1 cellular context compared by ENCODE assay signal in the genomic region with DNA sequence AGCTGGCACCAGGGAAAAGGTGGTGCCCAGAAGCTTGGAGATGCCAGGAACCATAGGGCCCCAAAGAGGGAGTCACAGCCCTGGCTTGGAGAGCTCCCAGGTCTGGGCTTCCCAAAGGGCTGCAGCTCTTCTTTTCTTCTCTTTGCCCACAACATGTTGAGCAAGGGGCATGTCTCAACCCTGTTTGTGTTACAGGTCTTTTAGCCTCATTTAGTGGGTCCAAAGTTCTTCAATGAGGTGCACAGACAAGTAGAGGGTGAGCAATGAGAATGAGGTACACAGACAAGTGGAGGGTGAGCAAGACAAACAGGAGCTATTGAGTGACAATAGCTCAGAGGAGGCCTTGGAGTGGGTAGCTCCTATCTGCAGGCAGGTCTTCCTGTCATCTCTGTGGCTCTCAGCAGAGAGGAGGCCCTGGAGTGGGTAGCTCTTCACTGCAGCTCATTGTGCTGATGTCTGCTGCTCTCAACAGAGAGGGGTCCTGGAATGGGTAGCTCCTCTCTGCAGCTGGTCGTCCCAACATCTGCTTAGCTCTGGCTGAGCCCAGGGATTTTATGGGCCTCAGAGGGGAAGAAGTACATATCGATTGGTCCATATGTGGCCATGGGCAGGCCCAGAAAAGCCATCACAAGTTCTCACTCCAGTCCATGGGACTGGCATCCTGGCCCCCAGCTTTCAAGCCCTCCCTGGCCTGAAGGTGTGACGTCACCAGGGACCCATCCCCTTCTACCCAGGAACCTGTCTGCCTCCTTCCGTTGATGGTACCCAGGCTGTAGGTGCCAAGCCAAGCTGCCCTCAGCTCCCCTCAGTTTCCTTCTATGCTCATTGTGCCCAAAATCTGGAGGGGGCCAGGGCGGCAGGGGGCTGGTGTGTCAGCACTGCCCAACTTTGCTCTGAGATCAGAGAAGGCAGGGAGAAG.
TF ChIP-seq lines count a peak whose summit lies in the region.

No MANE protein-coding gene starts in this region.

TF ChIP-seq in HepG2, 621 proteins besides CTCF, POLR2A, EP300 and RAD21 (continues in another document):
- TF ChIP-seq ZNF550 (CRISPR knock-in tag; IDR thresholded peaks at IDR 0.05; ENCODE audit: borderline replicate concordance) (no peak), ZNF720 (CRISPR knock-in tag; IDR thresholded peaks at IDR 0.05) (no peak), CREB1 (IDR thresholded peaks at IDR 0.05) (peak; percentile 96), CREB1 (CRISPR knock-in tag; IDR thresholded peaks at IDR 0.05) (no peak), ZBTB1 (CRISPR knock-in tag; IDR thresholded peaks at IDR 0.05; ENCODE audit: borderline replicate concordance) (no peak), NCOA2 (CRISPR knock-in tag; IDR thresholded peaks at IDR 0.05) (no peak), ATF7 (IDR thresholded peaks at IDR 0.05) (peak; percentile 89), ATF7 (CRISPR knock-in tag; IDR thresholded peaks at IDR 0.05) (no peak), NR3C1 (CRISPR knock-in tag; IDR thresholded peaks at IDR 0.05) (no peak), ZNF225 (CRISPR knock-in tag; IDR thresholded peaks at IDR 0.05) (no peak), ZNF256 (CRISPR knock-in tag; conservative IDR thresholded peaks at IDR 0.05) (no peak), RAD51 (IDR thresholded peaks at IDR 0.05; ENCODE audit: borderline replicate concordance) (no peak), RBM22 (optimal IDR thresholded peaks at IDR 0.05; ENCODE audit: low read length) (no peak), ZNF75D (CRISPR knock-in tag; IDR thresholded peaks at IDR 0.05; ENCODE audit: borderline replicate concordance) (no peak), CEBPB (IDR thresholded peaks at IDR 0.05; ENCODE audit: borderline replicate concordance, low read depth, low read length) (peak; percentile 65; the same call in 1 of the 2 replicates), GATAD2A (CRISPR knock-in tag; IDR thresholded peaks at IDR 0.05) (peak; percentile 41; the same call in 1 of the 2 replicates), WIZ (CRISPR knock-in tag; IDR thresholded peaks at IDR 0.05) (no peak), GABPA (IDR thresholded peaks at IDR 0.05; ENCODE audit: low read depth, low read length) (no peak), GABPA (CRISPR knock-in tag; IDR thresholded peaks at IDR 0.05; ENCODE audit: low read depth) (no peak), ZNF850 (CRISPR knock-in tag; conservative IDR thresholded peaks at IDR 0.05) (no peak), SIX4 (CRISPR knock-in tag; IDR thresholded peaks at IDR 0.05) (no peak), ZNF264 (CRISPR knock-in tag; IDR thresholded peaks at IDR 0.05) (no peak), ZKSCAN5 (CRISPR knock-in tag; IDR thresholded peaks at IDR 0.05) (no peak), JUND (CRISPR knock-in tag; IDR thresholded peaks at IDR 0.05) (no peak), PRMT3 (CRISPR knock-in tag; IDR thresholded peaks at IDR 0.05; ENCODE audit: borderline replicate concordance, low read depth) (no peak), SKI (IDR thresholded peaks at IDR 0.05; ENCODE audit: partially characterized antibody) (no peak), ZNF230 (CRISPR knock-in tag; IDR thresholded peaks at IDR 0.05) (no peak), CEBPG (CRISPR knock-in tag; IDR thresholded peaks at IDR 0.05) (0 out of 2 replicates have a peak, but pooled peaks have one; percentile 13), ZNF263 (CRISPR knock-in tag; IDR thresholded peaks at IDR 0.05) (no peak), FLYWCH1 (CRISPR knock-in tag; IDR thresholded peaks at IDR 0.05) (no peak), SOX6 (IDR thresholded peaks at IDR 0.05) (no peak), SOX6 (CRISPR knock-in tag; IDR thresholded peaks at IDR 0.05) (peak; percentile 41; the same call in 1 of the 2 replicates), ZMYM2 (CRISPR knock-in tag; IDR thresholded peaks at IDR 0.05) (no peak), CBFB (CRISPR knock-in tag; IDR thresholded peaks at IDR 0.05) (no peak), ZNF549 (CRISPR knock-in tag; IDR thresholded peaks at IDR 0.05) (no peak), MXI1 (IDR thresholded peaks at IDR 0.05; ENCODE audit: borderline replicate concordance, low read depth, low read length) (no peak), ATF7-NPFF (CRISPR knock-in tag; IDR thresholded peaks at IDR 0.05; ENCODE audit: low read depth) (no peak), ZNF274 (CRISPR knock-in tag; IDR thresholded peaks at IDR 0.05) (no peak), ZFP90 (CRISPR knock-in tag; IDR thresholded peaks at IDR 0.05; ENCODE audit: borderline replicate concordance) (no peak), ZNF292 (CRISPR knock-in tag; IDR thresholded peaks at IDR 0.05; ENCODE audit: borderline replicate concordance, low read depth) (no peak), HNF4A (CRISPR knock-in tag; IDR thresholded peaks at IDR 0.05) (peak; percentile 62), MEF2D (CRISPR knock-in tag; IDR thresholded peaks at IDR 0.05) (no peak), TEAD2 (CRISPR knock-in tag; IDR thresholded peaks at IDR 0.05) (no peak), PHF20 (CRISPR knock-in tag; IDR thresholded peaks at IDR 0.05) (no peak)
- TF ChIP-seq, protein P1, sequence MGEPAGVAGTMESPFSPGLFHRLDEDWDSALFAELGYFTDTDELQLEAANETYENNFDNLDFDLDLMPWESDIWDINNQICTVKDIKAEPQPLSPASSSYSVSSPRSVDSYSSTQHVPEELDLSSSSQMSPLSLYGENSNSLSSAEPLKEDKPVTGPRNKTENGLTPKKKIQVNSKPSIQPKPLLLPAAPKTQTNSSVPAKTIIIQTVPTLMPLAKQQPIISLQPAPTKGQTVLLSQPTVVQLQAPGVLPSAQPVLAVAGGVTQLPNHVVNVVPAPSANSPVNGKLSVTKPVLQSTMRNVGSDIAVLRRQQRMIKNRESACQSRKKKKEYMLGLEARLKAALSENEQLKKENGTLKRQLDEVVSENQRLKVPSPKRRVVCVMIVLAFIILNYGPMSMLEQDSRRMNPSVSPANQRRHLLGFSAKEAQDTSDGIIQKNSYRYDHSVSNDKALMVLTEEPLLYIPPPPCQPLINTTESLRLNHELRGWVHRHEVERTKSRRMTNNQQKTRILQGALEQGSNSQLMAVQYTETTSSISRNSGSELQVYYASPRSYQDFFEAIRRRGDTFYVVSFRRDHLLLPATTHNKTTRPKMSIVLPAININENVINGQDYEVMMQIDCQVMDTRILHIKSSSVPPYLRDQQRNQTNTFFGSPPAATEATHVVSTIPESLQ (CRISPR knock-in tag; conservative IDR thresholded peaks at IDR 0.05), result no peak
- TF ChIP-seq, protein P2, sequence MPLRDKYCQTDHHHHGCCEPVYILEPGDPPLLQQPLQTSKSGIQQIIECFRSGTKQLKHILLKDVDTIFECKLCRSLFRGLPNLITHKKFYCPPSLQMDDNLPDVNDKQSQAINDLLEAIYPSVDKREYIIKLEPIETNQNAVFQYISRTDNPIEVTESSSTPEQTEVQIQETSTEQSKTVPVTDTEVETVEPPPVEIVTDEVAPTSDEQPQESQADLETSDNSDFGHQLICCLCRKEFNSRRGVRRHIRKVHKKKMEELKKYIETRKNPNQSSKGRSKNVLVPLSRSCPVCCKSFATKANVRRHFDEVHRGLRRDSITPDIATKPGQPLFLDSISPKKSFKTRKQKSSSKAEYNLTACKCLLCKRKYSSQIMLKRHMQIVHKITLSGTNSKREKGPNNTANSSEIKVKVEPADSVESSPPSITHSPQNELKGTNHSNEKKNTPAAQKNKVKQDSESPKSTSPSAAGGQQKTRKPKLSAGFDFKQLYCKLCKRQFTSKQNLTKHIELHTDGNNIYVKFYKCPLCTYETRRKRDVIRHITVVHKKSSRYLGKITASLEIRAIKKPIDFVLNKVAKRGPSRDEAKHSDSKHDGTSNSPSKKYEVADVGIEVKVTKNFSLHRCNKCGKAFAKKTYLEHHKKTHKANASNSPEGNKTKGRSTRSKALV (CRISPR knock-in tag; IDR thresholded peaks at IDR 0.05), result no peak
- TF ChIP-seq, protein P3, sequence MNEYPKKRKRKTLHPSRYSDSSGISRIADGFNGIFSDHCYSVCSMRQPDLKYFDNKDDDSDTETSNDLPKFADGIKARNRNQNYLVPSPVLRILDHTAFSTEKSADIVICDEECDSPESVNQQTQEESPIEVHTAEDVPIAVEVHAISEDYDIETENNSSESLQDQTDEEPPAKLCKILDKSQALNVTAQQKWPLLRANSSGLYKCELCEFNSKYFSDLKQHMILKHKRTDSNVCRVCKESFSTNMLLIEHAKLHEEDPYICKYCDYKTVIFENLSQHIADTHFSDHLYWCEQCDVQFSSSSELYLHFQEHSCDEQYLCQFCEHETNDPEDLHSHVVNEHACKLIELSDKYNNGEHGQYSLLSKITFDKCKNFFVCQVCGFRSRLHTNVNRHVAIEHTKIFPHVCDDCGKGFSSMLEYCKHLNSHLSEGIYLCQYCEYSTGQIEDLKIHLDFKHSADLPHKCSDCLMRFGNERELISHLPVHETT (CRISPR knock-in tag; conservative IDR thresholded peaks at IDR 0.05), result no peak
- TF ChIP-seq, protein P4, sequence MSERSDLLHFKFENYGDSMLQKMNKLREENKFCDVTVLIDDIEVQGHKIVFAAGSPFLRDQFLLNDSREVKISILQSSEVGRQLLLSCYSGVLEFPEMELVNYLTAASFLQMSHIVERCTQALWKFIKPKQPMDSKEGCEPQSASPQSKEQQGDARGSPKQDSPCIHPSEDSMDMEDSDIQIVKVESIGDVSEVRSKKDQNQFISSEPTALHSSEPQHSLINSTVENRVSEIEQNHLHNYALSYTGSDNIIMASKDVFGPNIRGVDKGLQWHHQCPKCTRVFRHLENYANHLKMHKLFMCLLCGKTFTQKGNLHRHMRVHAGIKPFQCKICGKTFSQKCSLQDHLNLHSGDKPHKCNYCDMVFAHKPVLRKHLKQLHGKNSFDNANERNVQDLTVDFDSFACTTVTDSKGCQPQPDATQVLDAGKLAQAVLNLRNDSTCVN (CRISPR knock-in tag; IDR thresholded peaks at IDR 0.05; ENCODE audit: borderline replicate concordance), result no peak
- TF ChIP-seq, protein P5, sequence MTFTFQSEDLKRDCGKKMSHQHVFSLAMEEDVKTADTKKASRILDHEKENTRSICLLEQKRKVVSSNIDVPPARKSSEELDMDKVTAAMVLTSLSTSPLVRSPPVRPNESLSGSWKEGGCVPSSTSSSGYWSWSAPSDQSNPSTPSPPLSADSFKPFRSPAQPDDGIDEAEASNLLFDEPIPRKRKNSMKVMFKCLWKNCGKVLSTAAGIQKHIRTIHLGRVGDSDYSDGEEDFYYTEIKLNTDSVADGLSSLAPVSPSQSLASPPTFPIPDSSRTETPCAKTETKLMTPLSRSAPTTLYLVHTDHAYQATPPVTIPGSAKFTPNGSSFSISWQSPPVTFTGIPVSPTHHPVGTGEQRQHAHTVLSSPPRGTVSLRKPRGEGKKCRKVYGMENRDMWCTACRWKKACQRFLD (CRISPR knock-in tag; IDR thresholded peaks at IDR 0.05; ENCODE audit: borderline replicate concordance), result no peak
- TF ChIP-seq, protein P6, sequence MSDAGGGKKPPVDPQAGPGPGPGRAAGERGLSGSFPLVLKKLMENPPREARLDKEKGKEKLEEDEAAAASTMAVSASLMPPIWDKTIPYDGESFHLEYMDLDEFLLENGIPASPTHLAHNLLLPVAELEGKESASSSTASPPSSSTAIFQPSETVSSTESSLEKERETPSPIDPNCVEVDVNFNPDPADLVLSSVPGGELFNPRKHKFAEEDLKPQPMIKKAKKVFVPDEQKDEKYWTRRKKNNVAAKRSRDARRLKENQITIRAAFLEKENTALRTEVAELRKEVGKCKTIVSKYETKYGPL (CRISPR knock-in tag; IDR thresholded peaks at IDR 0.05), result no peak
- TF ChIP-seq, protein P7, sequence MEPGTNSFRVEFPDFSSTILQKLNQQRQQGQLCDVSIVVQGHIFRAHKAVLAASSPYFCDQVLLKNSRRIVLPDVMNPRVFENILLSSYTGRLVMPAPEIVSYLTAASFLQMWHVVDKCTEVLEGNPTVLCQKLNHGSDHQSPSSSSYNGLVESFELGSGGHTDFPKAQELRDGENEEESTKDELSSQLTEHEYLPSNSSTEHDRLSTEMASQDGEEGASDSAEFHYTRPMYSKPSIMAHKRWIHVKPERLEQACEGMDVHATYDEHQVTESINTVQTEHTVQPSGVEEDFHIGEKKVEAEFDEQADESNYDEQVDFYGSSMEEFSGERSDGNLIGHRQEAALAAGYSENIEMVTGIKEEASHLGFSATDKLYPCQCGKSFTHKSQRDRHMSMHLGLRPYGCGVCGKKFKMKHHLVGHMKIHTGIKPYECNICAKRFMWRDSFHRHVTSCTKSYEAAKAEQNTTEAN (CRISPR knock-in tag; conservative IDR thresholded peaks at IDR 0.05), result no peak
- TF ChIP-seq, protein P8, sequence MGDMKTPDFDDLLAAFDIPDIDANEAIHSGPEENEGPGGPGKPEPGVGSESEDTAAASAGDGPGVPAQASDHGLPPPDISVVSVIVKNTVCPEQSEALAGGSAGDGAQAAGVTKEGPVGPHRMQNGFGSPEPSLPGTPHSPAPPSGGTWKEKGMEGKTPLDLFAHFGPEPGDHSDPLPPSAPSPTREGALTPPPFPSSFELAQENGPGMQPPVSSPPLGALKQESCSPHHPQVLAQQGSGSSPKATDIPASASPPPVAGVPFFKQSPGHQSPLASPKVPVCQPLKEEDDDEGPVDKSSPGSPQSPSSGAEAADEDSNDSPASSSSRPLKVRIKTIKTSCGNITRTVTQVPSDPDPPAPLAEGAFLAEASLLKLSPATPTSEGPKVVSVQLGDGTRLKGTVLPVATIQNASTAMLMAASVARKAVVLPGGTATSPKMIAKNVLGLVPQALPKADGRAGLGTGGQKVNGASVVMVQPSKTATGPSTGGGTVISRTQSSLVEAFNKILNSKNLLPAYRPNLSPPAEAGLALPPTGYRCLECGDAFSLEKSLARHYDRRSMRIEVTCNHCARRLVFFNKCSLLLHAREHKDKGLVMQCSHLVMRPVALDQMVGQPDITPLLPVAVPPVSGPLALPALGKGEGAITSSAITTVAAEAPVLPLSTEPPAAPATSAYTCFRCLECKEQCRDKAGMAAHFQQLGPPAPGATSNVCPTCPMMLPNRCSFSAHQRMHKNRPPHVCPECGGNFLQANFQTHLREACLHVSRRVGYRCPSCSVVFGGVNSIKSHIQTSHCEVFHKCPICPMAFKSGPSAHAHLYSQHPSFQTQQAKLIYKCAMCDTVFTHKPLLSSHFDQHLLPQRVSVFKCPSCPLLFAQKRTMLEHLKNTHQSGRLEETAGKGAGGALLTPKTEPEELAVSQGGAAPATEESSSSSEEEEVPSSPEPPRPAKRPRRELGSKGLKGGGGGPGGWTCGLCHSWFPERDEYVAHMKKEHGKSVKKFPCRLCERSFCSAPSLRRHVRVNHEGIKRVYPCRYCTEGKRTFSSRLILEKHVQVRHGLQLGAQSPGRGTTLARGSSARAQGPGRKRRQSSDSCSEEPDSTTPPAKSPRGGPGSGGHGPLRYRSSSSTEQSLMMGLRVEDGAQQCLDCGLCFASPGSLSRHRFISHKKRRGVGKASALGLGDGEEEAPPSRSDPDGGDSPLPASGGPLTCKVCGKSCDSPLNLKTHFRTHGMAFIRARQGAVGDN (CRISPR knock-in tag; IDR thresholded peaks at IDR 0.05), result no peak
- TF ChIP-seq, protein P9, sequence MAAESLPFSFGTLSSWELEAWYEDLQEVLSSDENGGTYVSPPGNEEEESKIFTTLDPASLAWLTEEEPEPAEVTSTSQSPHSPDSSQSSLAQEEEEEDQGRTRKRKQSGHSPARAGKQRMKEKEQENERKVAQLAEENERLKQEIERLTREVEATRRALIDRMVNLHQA (CRISPR knock-in tag; IDR thresholded peaks at IDR 0.05), result no peak
- TF ChIP-seq, protein P10, sequence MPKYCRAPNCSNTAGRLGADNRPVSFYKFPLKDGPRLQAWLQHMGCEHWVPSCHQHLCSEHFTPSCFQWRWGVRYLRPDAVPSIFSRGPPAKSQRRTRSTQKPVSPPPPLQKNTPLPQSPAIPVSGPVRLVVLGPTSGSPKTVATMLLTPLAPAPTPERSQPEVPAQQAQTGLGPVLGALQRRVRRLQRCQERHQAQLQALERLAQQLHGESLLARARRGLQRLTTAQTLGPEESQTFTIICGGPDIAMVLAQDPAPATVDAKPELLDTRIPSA (CRISPR knock-in tag; IDR thresholded peaks at IDR 0.05; ENCODE audit: borderline replicate concordance), result no peak
- TF ChIP-seq, protein P11, sequence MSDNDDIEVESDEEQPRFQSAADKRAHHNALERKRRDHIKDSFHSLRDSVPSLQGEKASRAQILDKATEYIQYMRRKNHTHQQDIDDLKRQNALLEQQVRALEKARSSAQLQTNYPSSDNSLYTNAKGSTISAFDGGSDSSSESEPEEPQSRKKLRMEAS (IDR thresholded peaks at IDR 0.05), result no peak
